ENCODE assay signal across 30 cellular contexts in genomic region chr2:168934826-168935225, GRCh38. TPM values are rescaled to one million over a fixed set of nuclear protein-coding genes. Genes with fewer than 3 reads are reported as not detected.
"Had no signal": no experiment of that assay in that cellular context is flagged by ENCODE, and none has a peak within 500 bp of the region (broad histone marks: within the 10 kb centered on the region; RNA-seq: fewer than 3 reads in every experiment).

No MANE protein-coding gene starts in this region.

- H3K4me2 ChIP-seq: neural progenitor cell had no signal

- H3K9me3 ChIP-seq: body of pancreas, left ventricle myocardium inferior, right atrium auricular region, thyroid gland, upper lobe of right lung had no signal

- H3K27ac ChIP-seq: body of pancreas, foreskin keratinocyte, left ventricle myocardium inferior, neural progenitor cell, right atrium auricular region, thyroid gland, upper lobe of right lung had no signal

- H3K9ac ChIP-seq: neural progenitor cell had no signal

- H3K4me3 ChIP-seq: body of pancreas, left ventricle myocardium inferior, neural progenitor cell, right atrium auricular region, thyroid gland, upper lobe of right lung had no signal

- H3K36me3 ChIP-seq: left ventricle myocardium inferior, neural progenitor cell, right atrium auricular region, thyroid gland, upper lobe of right lung had no signal

- H3K4me1 ChIP-seq: body of pancreas, foreskin keratinocyte, left ventricle myocardium inferior, neural progenitor cell, right atrium auricular region, thyroid gland, upper lobe of right lung had no signal

- DNase-seq: activated CD4-positive, alpha-beta memory T cell treated with anti-CD3 and anti-CD28 coated beads for 36 hours; activated CD4-positive, alpha-beta T cell treated with anti-CD3 and anti-CD28 coated beads for 48 hours; activated CD8-positive, alpha-beta memory T cell treated with anti-CD3 and anti-CD28 coated beads, Interleukin-2, amount 10 ng/mL, durations not matched to agents 7 days and 5 days; activated gamma-delta T cell; activated naive CD4-positive, alpha-beta T cell treated with anti-CD3 and anti-CD28 coated beads, Interleukin-2, amount 50 U/mL, for 16 hours; activated naive CD8-positive, alpha-beta T cell treated with anti-CD3 and anti-CD28 coated beads, Interleukin-2, amount 50 U/mL, for 24 hours; activated T-cell treated with anti-CD3 and anti-CD28 coated beads for 4 hours; anterior cingulate cortex; body of pancreas; caudate nucleus; effector CD4-positive, alpha-beta T cell; foreskin keratinocyte; left ventricle myocardium inferior; naive thymus-derived CD8-positive, alpha-beta T cell; stimulated activated CD4-positive, alpha-beta T cell treated with anti-CD3 and anti-CD28 coated beads, Interleukin-4, amount 100 ng/mL, for 4 hours; substantia nigra; SW 1271; T-helper 17 cell; thyroid gland; upper lobe of right lung had no signal

- H2AFZ ChIP-seq: neural progenitor cell had no signal

- H3K27me3 ChIP-seq: body of pancreas, neural progenitor cell, right atrium auricular region, thyroid gland, upper lobe of right lung had no signal

- ATAC-seq: activated CD8-positive, alpha-beta memory T cell treated with anti-CD3 and anti-CD28 coated beads, Interleukin-2, amount 10 ng/mL, durations not matched to agents 7 days and 5 days; activated naive CD8-positive, alpha-beta T cell treated with anti-CD3 and anti-CD28 coated beads, Interleukin-2, amount 50 U/mL, for 24 hours; body of pancreas; foreskin keratinocyte; naive thymus-derived CD8-positive, alpha-beta T cell; T-helper 17 cell; upper lobe of right lung had no signal

RNA-seq across cellular contexts. Expression of gene G6PC2, which starts 33.7 kb away (rescaled TPM):
- total RNA-seq: activated CD4-positive, alpha-beta memory T cell treated with anti-CD3 and anti-CD28 coated beads for 36 hours; activated CD8-positive, alpha-beta memory T cell treated with anti-CD3 and anti-CD28 coated beads, Interleukin-2, amount 10 ng/mL, durations not matched to agents 7 days and 5 days; activated T-helper 1 cell treated with anti-CD3 and anti-CD28 coated beads, Interleukin-12 subunit alpha, Interleukin-12 subunit beta, Interleukin-2, Interleukin-4 antibody, amounts not matched to agents 30 ng/mL and 10 ng/mL and 1 ng/mL, durations not matched to agents 14 hours and 24 hours and 36 hours; fibroblast of lung; foreskin keratinocyte; glomerular endothelial cell; kidney epithelial cell; left ventricle myocardium inferior; lung microvascular endothelial cell; mesothelial cell of epicardium; naive thymus-derived CD8-positive, alpha-beta T cell; osteoblast; progenitor cell of endocrine pancreas; right atrium auricular region; T-helper 17 cell; upper lobe of right lung had no signal
- polyA plus RNA-seq: fibroblast of lung; foreskin keratinocyte; naive thymus-derived CD8-positive, alpha-beta T cell had no signal

RNA-seq across cellular contexts. Expression of gene SPC25, which starts 44.6 kb away (rescaled TPM):
- total RNA-seq: body of pancreas had no signal
- polyA plus RNA-seq: naive thymus-derived CD8-positive, alpha-beta T cell had no signal
